In genomic region chrX:52261463-52262194, GRCh38 we compare ENCODE assay signal across 8 cellular contexts.
A peak's percentile ranks its signal among the peaks of the same experiment; 100 is the strongest.
DNase-seq lines count a peak whose midpoint lies in the region; ATAC-seq and TF ChIP-seq lines count a peak whose summit lies in the region.

No MANE protein-coding gene starts in this region.

- H3K9ac ChIP-seq in ES-I3 (ENCODE audit: low read depth, low read length): peak overlapping the region; percentile 93

- H3K36me3 ChIP-seq in ES-I3 (ENCODE audit: insufficient read depth, low read length): no peaks in the 10 kb centered on the region

- DNase-seq in H4 (ENCODE audit: low spot score) (peak; percentile 81), RPMI7951 (ENCODE audit: low read depth) (peak; percentile 89), fibroblast of peridontal ligament (ENCODE audit: extremely low read depth) (peak; percentile 85)
- peak; percentile 86 for DNase-seq in activated T-helper 9 cell treated with anti-CD3 and anti-CD28 coated beads, Interleukin-2, amount 50 U/mL, for 16 hours (ENCODE audit: low read depth)
- DNase-seq in stimulated activated naive CD8-positive, alpha-beta T cell treated with anti-CD3 and anti-CD28 coated beads, Interleukin-15, Interleukin-2, amounts not matched to agents 100 U/mL and 50 U/mL, for 24 hours: peak; percentile 85

- no peaks in the 10 kb centered on the region for H3K4me1 ChIP-seq in ES-I3 (ENCODE audit: insufficient read depth, low read length)

- no peaks in the 10 kb centered on the region for H3K36me3 Mint-ChIP-seq in nephron (ENCODE audit: low read depth)

- H3K4me3 Mint-ChIP-seq in nephron: peak overlapping the region; percentile 90 to 97 (median 92)

- no peaks in the 10 kb centered on the region for H3K27me3 Mint-ChIP-seq in nephron (ENCODE audit: low read depth)

- H3K9me3 ChIP-seq in ES-I3 (ENCODE audit: control insufficient read depth, insufficient read depth, low read length): no peaks in the 10 kb centered on the region

- ATAC-seq in stimulated activated naive CD8-positive, alpha-beta T cell treated with anti-CD3 and anti-CD28 coated beads, Interleukin-15, Interleukin-2, amounts not matched to agents 100 U/mL and 50 U/mL, for 24 hours: peak; percentile 98

- TF ChIP-seq CTCF in LNCAP (IDR thresholded peaks at IDR 0.05) (peak; percentile 79), nephron (IDR thresholded peaks at IDR 0.05; ENCODE audit: unreplicated experiment in 3 of 3) (peak; percentile 95 to 99 (median 98))

- H3K4me1 Mint-ChIP-seq in nephron: peaks cover 41% of the 10 kb centered on the region

- no peaks in the 10 kb centered on the region for H3K9me3 Mint-ChIP-seq in nephron

- peak overlapping the region; percentile 100 for H3K27ac Mint-ChIP-seq in nephron

Comparison
In these comparisons a context has a peak if more than half of its experiments do, and no peak if none do; other contexts are left out.
1. Peak in every context shown above with its lines: DNase-seq and ATAC-seq.